Comparison of ENCODE assay signal across 34 cellular contexts in the genomic region with DNA sequence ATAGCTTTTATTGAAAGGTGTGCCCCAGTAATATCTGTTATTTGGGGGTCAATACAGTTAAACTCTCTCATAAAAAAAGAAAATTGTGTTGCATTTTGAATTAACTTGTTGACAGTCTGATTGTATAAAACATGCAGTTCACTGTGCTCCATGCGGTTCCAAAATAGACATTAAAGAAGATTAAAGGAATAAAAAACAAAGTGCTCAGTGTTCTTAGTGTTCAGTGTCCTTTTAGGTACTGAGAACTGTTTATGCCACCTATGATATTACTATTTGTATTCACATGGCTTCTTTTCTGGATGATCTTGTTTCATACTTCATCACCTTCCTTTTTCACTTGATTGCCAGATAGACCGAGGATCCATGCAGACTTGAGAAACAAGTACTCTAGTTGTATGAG. TPM values are rescaled to one million over a fixed set of nuclear protein-coding genes. Genes with fewer than 3 reads are reported as not detected.
"Had no signal": no experiment of that assay in that cellular context is flagged by ENCODE, and none has a peak within 500 bp of the region (broad histone marks: within the 10 kb centered on the region; RNA-seq: fewer than 3 reads in every experiment).

No MANE protein-coding gene starts in this region.

- DNase-seq: activated effector memory CD4-positive, alpha-beta T cell treated with anti-CD3 and anti-CD28 coated beads, Interleukin-2, amount 50 U/mL, for 16 hours; activated effector memory CD4-positive, alpha-beta T cell treated with Interleukin-2 at 50 U/mL for 16 hours; activated gamma-delta T cell; activated gamma-delta T cell treated with Interleukin-2 at 50 U/mL for 16 hours; activated naive CD4-positive, alpha-beta T cell; activated naive CD4-positive, alpha-beta T cell treated with anti-CD3 and anti-CD28 coated beads for 36 hours; activated naive CD4-positive, alpha-beta T cell treated with anti-CD3 and anti-CD28 coated beads, Interleukin-2, amount 10 ng/mL, durations not matched to agents 7 days and 5 days; activated naive CD4-positive, alpha-beta T cell treated with anti-CD3 and anti-CD28 coated beads, Interleukin-2, amount 50 U/mL, for 16 hours; activated naive CD4-positive, alpha-beta T cell treated with Interleukin-2 at 50 U/mL for 16 hours; activated naive CD8-positive, alpha-beta T cell treated with anti-CD3 and anti-CD28 coated beads for 36 hours; activated naive CD8-positive, alpha-beta T cell treated with anti-CD3 and anti-CD28 coated beads, Interleukin-2, amount 10 ng/mL, durations not matched to agents 7 days and 5 days; activated naive CD8-positive, alpha-beta T cell treated with anti-CD3 and anti-CD28 coated beads, Interleukin-2, amount 50 U/mL, for 24 hours; activated T-cell treated with anti-CD3 and anti-CD28 coated beads, Interleukin-2, amount 50 U/mL, for 4 hours; activated T-cell treated with anti-CD3 and anti-CD28 coated beads, Interleukin-2, amount 50 U/mL, for 48 hours; activated T-cell treated with anti-CD3 and anti-CD28 coated beads, Interleukin-2, amount 50 U/mL, for 72 hours; adrenal gland; amniotic stem cell; amygdala; anterior cingulate cortex; aorta; body of pancreas; brain microvascular endothelial cell; caudate nucleus; central memory CD4-positive, alpha-beta T cell; cerebellar nuclear complex had no signal

- H3K36me3 ChIP-seq: adrenal gland, ascending aorta, brain microvascular endothelial cell, breast epithelium, cardiac muscle cell had no signal

- H3K27me3 ChIP-seq: adrenal gland, ascending aorta, body of pancreas, brain microvascular endothelial cell, breast epithelium, cardiac muscle cell had no signal

- H3K9me3 ChIP-seq: adrenal gland, body of pancreas, breast epithelium had no signal

- FAIRE-seq: bronchial epithelial cell, colon had no signal

- H3K4me1 ChIP-seq: adrenal gland, ascending aorta, body of pancreas, breast epithelium had no signal

- H3K27ac ChIP-seq: adrenal gland, ascending aorta, body of pancreas, brain microvascular endothelial cell, breast epithelium, cardiac muscle cell had no signal

- ATAC-seq: activated naive CD4-positive, alpha-beta T cell treated with anti-CD3 and anti-CD28 coated beads, Interleukin-2, amount 50 U/mL, for 72 hours; activated naive CD8-positive, alpha-beta T cell treated with anti-CD3 and anti-CD28 coated beads, Interleukin-2, amount 50 U/mL, for 24 hours; activated T-cell treated with anti-CD3 and anti-CD28 coated beads, Interleukin-2, amount 50 U/mL, for 4 hours; activated T-cell treated with anti-CD3 and anti-CD28 coated beads, Interleukin-2, amount 50 U/mL, for 72 hours; activated T-helper 17 cell treated with anti-CD3 and anti-CD28 coated beads, Interleukin-2, amount 50 U/mL, for 72 hours; body of pancreas had no signal

- H3K4me3 ChIP-seq: adrenal gland, ascending aorta, body of pancreas, breast epithelium, cardiac muscle cell had no signal

RNA-seq across cellular contexts. Expression of a gene that starts 15.3 kb away (rescaled TPM):
- total RNA-seq: activated naive CD4-positive, alpha-beta T cell treated with anti-CD3 and anti-CD28 coated beads, Interleukin-2, amount 50 U/mL, for 72 hours; activated naive CD8-positive, alpha-beta T cell treated with anti-CD3 and anti-CD28 coated beads for 36 hours; activated naive CD8-positive, alpha-beta T cell treated with anti-CD3 and anti-CD28 coated beads, Interleukin-2, amount 10 ng/mL, durations not matched to agents 7 days and 5 days; activated T-cell treated with anti-CD3 and anti-CD28 coated beads, Interleukin-2, amount 50 U/mL, for 4 hours; activated T-helper 1 cell treated with anti-CD3 and anti-CD28 coated beads, Interleukin-12 subunit alpha, Interleukin-12 subunit beta, Interleukin-2, Interleukin-4 antibody, amounts not matched to agents 30 ng/mL and 10 ng/mL and 1 ng/mL, durations not matched to agents 14 hours and 24 hours and 36 hours; activated T-helper 17 cell treated with anti-CD3 and anti-CD28 coated beads, Interleukin-2, amount 50 U/mL, for 72 hours; activated T-helper 2 cell treated with anti-CD3 and anti-CD28 coated beads, Interferon-gamma antibody, Interleukin-2, Interleukin-4, amounts not matched to agents 10 μg/mL and 5 μg/mL and 100 μg/mL, durations not matched to agents 14 hours and 24 hours and 36 hours had no signal
